Comparison of ENCODE assay signal across 1 cellular context in the genomic region with DNA sequence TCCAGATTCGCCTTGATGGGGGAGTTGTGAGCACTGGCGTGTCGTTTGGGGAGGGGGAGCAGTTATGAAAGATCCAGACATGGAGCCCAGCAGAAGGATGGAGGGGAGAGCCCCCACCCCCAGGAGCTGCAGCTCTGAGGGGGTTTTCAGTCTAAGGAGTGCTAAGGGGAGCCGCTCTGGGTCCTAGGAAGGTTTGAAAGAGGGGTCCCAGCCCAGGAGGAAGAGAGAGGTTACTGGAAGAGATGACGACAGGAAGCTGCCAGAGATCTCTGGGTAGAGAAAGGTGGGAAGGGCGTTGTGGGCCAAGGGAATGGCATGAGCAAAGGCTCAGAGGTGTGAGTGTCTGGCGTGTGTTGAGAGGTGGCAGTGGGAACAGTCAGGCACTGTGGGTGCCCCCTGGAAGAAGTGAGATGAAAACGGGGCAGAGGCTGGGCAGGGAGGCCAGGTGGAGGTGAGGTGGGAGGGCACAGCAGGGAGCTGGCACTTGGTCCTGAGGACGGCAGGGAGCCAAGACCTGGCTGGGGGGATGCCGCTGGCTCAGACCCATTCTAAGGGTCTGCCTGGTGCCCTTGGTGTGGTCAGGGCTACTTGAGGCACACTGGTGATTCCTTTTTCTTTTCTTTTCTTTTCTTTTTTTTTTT.
TF ChIP-seq lines count a peak whose summit lies in the region.

No MANE protein-coding gene starts in this region.

TF ChIP-seq in HEK293, 187 proteins besides CTCF, POLR2A, EP300 and RAD21 (continued from another document):
- TF ChIP-seq, protein P1, sequence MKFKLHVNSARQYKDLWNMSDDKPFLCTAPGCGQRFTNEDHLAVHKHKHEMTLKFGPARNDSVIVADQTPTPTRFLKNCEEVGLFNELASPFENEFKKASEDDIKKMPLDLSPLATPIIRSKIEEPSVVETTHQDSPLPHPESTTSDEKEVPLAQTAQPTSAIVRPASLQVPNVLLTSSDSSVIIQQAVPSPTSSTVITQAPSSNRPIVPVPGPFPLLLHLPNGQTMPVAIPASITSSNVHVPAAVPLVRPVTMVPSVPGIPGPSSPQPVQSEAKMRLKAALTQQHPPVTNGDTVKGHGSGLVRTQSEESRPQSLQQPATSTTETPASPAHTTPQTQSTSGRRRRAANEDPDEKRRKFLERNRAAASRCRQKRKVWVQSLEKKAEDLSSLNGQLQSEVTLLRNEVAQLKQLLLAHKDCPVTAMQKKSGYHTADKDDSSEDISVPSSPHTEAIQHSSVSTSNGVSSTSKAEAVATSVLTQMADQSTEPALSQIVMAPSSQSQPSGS (tag by site-specific recombination; IDR thresholded peaks at IDR 0.05; ENCODE audit: low read depth): no peak
- TF ChIP-seq ZNF112 (tag by site-specific recombination; IDR thresholded peaks at IDR 0.05) (no peak), ZBTB48 (tag by site-specific recombination; IDR thresholded peaks at IDR 0.05) (0 out of 2 replicates have a peak, but pooled peaks have one; percentile 32), AEBP2 (tag by site-specific recombination; IDR thresholded peaks at IDR 0.05; ENCODE audit: borderline replicate concordance) (no peak), GLIS1 (tag by site-specific recombination; IDR thresholded peaks at IDR 0.05) (0 out of 2 replicates have a peak, but pooled peaks have one; percentile 6), ZSCAN5A (tag by site-specific recombination; IDR thresholded peaks at IDR 0.05) (no peak), ZNF184 (tag by site-specific recombination; IDR thresholded peaks at IDR 0.05) (no peak), BCL11A (tag by site-specific recombination; IDR thresholded peaks at IDR 0.05; ENCODE audit: low read depth) (no peak), ZNF629 (tag by site-specific recombination; IDR thresholded peaks at IDR 0.05) (no peak), ZNF423 (tag by site-specific recombination; IDR thresholded peaks at IDR 0.05) (no peak), ZNF23 (tag by site-specific recombination; IDR thresholded peaks at IDR 0.05; ENCODE audit: borderline replicate concordance) (no peak), ZNF785 (tag by site-specific recombination; IDR thresholded peaks at IDR 0.05) (no peak), GFI1B (tag by site-specific recombination; IDR thresholded peaks at IDR 0.05) (no peak), KLF7 (tag by site-specific recombination; IDR thresholded peaks at IDR 0.05; ENCODE audit: borderline replicate concordance) (no peak), ZNF610 (tag by site-specific recombination; IDR thresholded peaks at IDR 0.05; ENCODE audit: borderline replicate concordance) (no peak)
- TF ChIP-seq, protein P2, sequence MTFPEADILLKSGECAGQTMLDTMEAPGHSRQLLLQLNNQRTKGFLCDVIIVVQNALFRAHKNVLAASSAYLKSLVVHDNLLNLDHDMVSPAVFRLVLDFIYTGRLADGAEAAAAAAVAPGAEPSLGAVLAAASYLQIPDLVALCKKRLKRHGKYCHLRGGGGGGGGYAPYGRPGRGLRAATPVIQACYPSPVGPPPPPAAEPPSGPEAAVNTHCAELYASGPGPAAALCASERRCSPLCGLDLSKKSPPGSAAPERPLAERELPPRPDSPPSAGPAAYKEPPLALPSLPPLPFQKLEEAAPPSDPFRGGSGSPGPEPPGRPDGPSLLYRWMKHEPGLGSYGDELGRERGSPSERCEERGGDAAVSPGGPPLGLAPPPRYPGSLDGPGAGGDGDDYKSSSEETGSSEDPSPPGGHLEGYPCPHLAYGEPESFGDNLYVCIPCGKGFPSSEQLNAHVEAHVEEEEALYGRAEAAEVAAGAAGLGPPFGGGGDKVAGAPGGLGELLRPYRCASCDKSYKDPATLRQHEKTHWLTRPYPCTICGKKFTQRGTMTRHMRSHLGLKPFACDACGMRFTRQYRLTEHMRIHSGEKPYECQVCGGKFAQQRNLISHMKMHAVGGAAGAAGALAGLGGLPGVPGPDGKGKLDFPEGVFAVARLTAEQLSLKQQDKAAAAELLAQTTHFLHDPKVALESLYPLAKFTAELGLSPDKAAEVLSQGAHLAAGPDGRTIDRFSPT (tag by site-specific recombination; IDR thresholded peaks at IDR 0.05): peak; percentile 62
- TF ChIP-seq, protein P3, sequence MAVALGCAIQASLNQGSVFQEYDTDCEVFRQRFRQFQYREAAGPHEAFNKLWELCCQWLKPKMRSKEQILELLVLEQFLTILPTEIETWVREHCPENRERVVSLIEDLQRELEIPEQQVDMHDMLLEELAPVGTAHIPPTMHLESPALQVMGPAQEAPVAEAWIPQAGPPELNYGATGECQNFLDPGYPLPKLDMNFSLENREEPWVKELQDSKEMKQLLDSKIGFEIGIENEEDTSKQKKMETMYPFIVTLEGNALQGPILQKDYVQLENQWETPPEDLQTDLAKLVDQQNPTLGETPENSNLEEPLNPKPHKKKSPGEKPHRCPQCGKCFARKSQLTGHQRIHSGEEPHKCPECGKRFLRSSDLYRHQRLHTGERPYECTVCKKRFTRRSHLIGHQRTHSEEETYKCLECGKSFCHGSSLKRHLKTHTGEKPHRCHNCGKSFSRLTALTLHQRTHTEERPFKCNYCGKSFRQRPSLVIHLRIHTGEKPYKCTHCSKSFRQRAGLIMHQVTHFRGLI (tag by site-specific recombination; IDR thresholded peaks at IDR 0.05): no peak
TF ChIP-seq in HEK293: peak in this region for 11.
